In genomic region chr10:114402871-114403544, GRCh38 we compare ENCODE assay signal across 8 cellular contexts. TPM values are rescaled to one million over a fixed set of nuclear protein-coding genes. Genes with fewer than 3 reads are reported as not detected.
DNase-seq lines count a peak whose midpoint lies in the region; ATAC-seq and TF ChIP-seq lines count a peak whose summit lies in the region.

No MANE protein-coding gene starts in this region.

- peak overlapping the region; percentile 44 for H3K4me3 ChIP-seq in ectodermal cell (ENCODE audit: insufficient read depth, low read depth, low read length)
- H3K4me3 ChIP-seq in mucosa of rectum (ENCODE audit: low read length in 2 of 2), result peak overlapping the region; percentile 51 to 60
- peak overlapping the region in 3 of 4 donors; percentile 48 to 54 (median 52) for H3K4me3 ChIP-seq in upper lobe of left lung

- no peaks in the 10 kb centered on the region for H3K9me3 Mint-ChIP-seq in activated CD4-positive, alpha-beta memory T cell treated with anti-CD3 and anti-CD28 coated beads for 36 hours
- no peaks in the 10 kb centered on the region for H3K9me3 Mint-ChIP-seq in activated CD4-positive, alpha-beta memory T cell treated with anti-CD3 and anti-CD28 coated beads, Interleukin-2, amount 10 ng/mL, durations not matched to agents 7 days and 5 days

- CTCF ChIA-PET in activated CD4-positive, alpha-beta memory T cell treated with anti-CD3 and anti-CD28 coated beads for 36 hours (lab: Charles Lee), result interaction anchor here (2.1 kb wide), 1 partner anchor 100 kb away, joined by 8 read pairs; no protein-coding TSS in a partner anchor
- CTCF ChIA-PET in activated CD4-positive, alpha-beta memory T cell treated with anti-CD3 and anti-CD28 coated beads, Interleukin-2, amount 10 ng/mL, durations not matched to agents 7 days and 5 days (lab: Charles Lee), result interaction anchor here (1.3 kb wide), 2 partner anchors 10 to 99 kb away, joined by 3 to 9 read pairs; no protein-coding TSS in a partner anchor

- peak overlapping the region; percentile 7 for H3K4me3 Mint-ChIP-seq in activated CD4-positive, alpha-beta memory T cell treated with anti-CD3 and anti-CD28 coated beads for 36 hours
- no peak overlapping the region for H3K4me3 Mint-ChIP-seq in activated CD4-positive, alpha-beta memory T cell treated with anti-CD3 and anti-CD28 coated beads, Interleukin-2, amount 10 ng/mL, durations not matched to agents 7 days and 5 days

- peaks cover 63% of the 10 kb centered on the region for H3K27me3 Mint-ChIP-seq in activated CD4-positive, alpha-beta memory T cell treated with anti-CD3 and anti-CD28 coated beads for 36 hours
- peaks cover 77% of the 10 kb centered on the region for H3K27me3 Mint-ChIP-seq in activated CD4-positive, alpha-beta memory T cell treated with anti-CD3 and anti-CD28 coated beads, Interleukin-2, amount 10 ng/mL, durations not matched to agents 7 days and 5 days

- intact Hi-C loops in activated CD4-positive, alpha-beta memory T cell treated with anti-CD3 and anti-CD28 coated beads for 36 hours (cut with micrococcal nuclease), result loop anchor here (5.0 kb wide), 1 partner anchor 101 kb away; no protein-coding TSS in a partner anchor

- no peak overlapping the region for H3K27ac Mint-ChIP-seq in activated CD4-positive, alpha-beta memory T cell treated with anti-CD3 and anti-CD28 coated beads for 36 hours
- no peak overlapping the region for H3K27ac Mint-ChIP-seq in activated CD4-positive, alpha-beta memory T cell treated with anti-CD3 and anti-CD28 coated beads, Interleukin-2, amount 10 ng/mL, durations not matched to agents 7 days and 5 days

- no peaks in the 10 kb centered on the region for H3K36me3 Mint-ChIP-seq in activated CD4-positive, alpha-beta memory T cell treated with anti-CD3 and anti-CD28 coated beads for 36 hours
- H3K36me3 Mint-ChIP-seq in activated CD4-positive, alpha-beta memory T cell treated with anti-CD3 and anti-CD28 coated beads, Interleukin-2, amount 10 ng/mL, durations not matched to agents 7 days and 5 days (ENCODE audit: low read depth), result no peaks in the 10 kb centered on the region

- no peak for TF ChIP-seq POLR2A in upper lobe of left lung (IDR thresholded peaks at IDR 0.05)

- ATAC-seq in upper lobe of left lung (ENCODE audit: low FRiP score in 2 of 2), result no peak
- no peak for ATAC-seq in GM21717 (IDR thresholded peaks at IDR 0.05; ENCODE audit: unreplicated experiment)

- H3K9me3 ChIP-seq in ectodermal cell (ENCODE audit: control insufficient read depth, low read length) (no peaks in the 10 kb centered on the region), mucosa of rectum (ENCODE audit: control insufficient read depth in 2 of 2, low read length in 2 of 2) (no peaks in the 10 kb centered on the region), upper lobe of left lung (no peaks in the 10 kb centered on the region)

- H3K36me3 ChIP-seq in ectodermal cell (ENCODE audit: control insufficient read depth, insufficient read depth, low read length) (no peaks in the 10 kb centered on the region), mucosa of rectum (ENCODE audit: control insufficient read depth in 2 of 2, insufficient read depth in 2 of 2, low read length in 2 of 2) (peaks cover 0 to 4% of the 10 kb centered on the region in 2 donors), upper lobe of left lung (no peaks in the 10 kb centered on the region)

- POLR2A ChIA-PET in activated CD4-positive, alpha-beta memory T cell treated with anti-CD3 and anti-CD28 coated beads for 36 hours (lab: Charles Lee), result no interaction called here
- POLR2A ChIA-PET in activated CD4-positive, alpha-beta memory T cell treated with anti-CD3 and anti-CD28 coated beads, Interleukin-2, amount 10 ng/mL, durations not matched to agents 7 days and 5 days (lab: Charles Lee), result no interaction called here

- TF ChIP-seq CTCF in upper lobe of left lung (IDR thresholded peaks at IDR 0.05), result no peak

- peaks cover 12% of the 10 kb centered on the region for H3K4me1 Mint-ChIP-seq in activated CD4-positive, alpha-beta memory T cell treated with anti-CD3 and anti-CD28 coated beads for 36 hours (ENCODE audit: low read depth)
- H3K4me1 Mint-ChIP-seq in activated CD4-positive, alpha-beta memory T cell treated with anti-CD3 and anti-CD28 coated beads, Interleukin-2, amount 10 ng/mL, durations not matched to agents 7 days and 5 days, result peaks cover 7% of the 10 kb centered on the region

- H3K27me3 ChIP-seq in ectodermal cell (ENCODE audit: control insufficient read depth, insufficient read depth, low read length, poor library complexity, severe bottlenecking) (peaks cover 55% of the 10 kb centered on the region), mucosa of rectum (ENCODE audit: control insufficient read depth in 2 of 2, insufficient read depth in 2 of 2, low read length in 2 of 2) (peaks cover 0 to 3% of the 10 kb centered on the region in 2 donors), upper lobe of left lung (peaks cover 0 to 24% (median 13%) of the 10 kb centered on the region in 4 donors)

- peaks cover 15% of the 10 kb centered on the region for H3K4me1 ChIP-seq in ectodermal cell (ENCODE audit: control insufficient read depth, insufficient read depth, low read length)
- peaks cover 7 to 11% of the 10 kb centered on the region in 2 donors for H3K4me1 ChIP-seq in mucosa of rectum (ENCODE audit: control insufficient read depth in 2 of 2, insufficient read depth in 2 of 2, low read length in 2 of 2)
- H3K4me1 ChIP-seq in upper lobe of left lung, result peaks cover 13 to 24% (median 18%) of the 10 kb centered on the region in 4 donors

- 11 to 12% methylated on average over 17 of the region's 17 CpGs for WGBS in ectodermal cell, 2 experiments
- WGBS in upper lobe of left lung, 2 donors, result 30 to 32% methylated on average over 17 of the region's 17 CpGs

- H3K27ac ChIP-seq in ectodermal cell (ENCODE audit: insufficient read depth, low read depth, low read length, poor library complexity, severe bottlenecking) (no peak overlapping the region), mucosa of rectum (ENCODE audit: low read depth in 2 of 2, low read length in 2 of 2) (peak overlapping the region; percentile 70 to 85), upper lobe of left lung (peak overlapping the region in 1 of 4 donors; percentile 64)

- TF ChIP-seq EP300 in upper lobe of left lung (IDR thresholded peaks at IDR 0.05), result no peak

- H3K9ac ChIP-seq in mucosa of rectum (ENCODE audit: low read depth in 1 of 2, low read length in 2 of 2), result peak overlapping the region; percentile 37 to 65

- DNase-seq in activated CD4-positive, alpha-beta memory T cell treated with anti-CD3 and anti-CD28 coated beads for 36 hours, result no peak
- DNase-seq in activated CD4-positive, alpha-beta memory T cell treated with anti-CD3 and anti-CD28 coated beads, Interleukin-2, amount 10 ng/mL, durations not matched to agents 7 days and 5 days, result no peak
- DNase-seq in upper lobe of left lung (no peak), mesenteric fat pad (ENCODE audit: low spot score) (no peak), ecto neural progenitor cell (ENCODE audit: low spot score) (no peak)

RNA-seq across cellular contexts. Expression of gene AFAP1L2, which starts 1.3 kb away (rescaled TPM):
- total RNA-seq in activated CD4-positive, alpha-beta memory T cell treated with anti-CD3 and anti-CD28 coated beads for 36 hours, result 1 to 10 TPM; 1.1 to 1.2 TPM
- 1 to 10 TPM; 1.5 to 1.9 TPM for total RNA-seq in activated CD4-positive, alpha-beta memory T cell treated with anti-CD3 and anti-CD28 coated beads, Interleukin-2, amount 10 ng/mL, durations not matched to agents 7 days and 5 days
- polyA plus RNA-seq in ectodermal cell (2013, experiment 1 of 4), result 12.5 TPM
- 14.3 TPM for polyA plus RNA-seq in ectodermal cell (2013, experiment 2 of 4)
- 12.3 TPM for polyA plus RNA-seq in ectodermal cell (2013, experiment 3 of 4)
- 12.6 TPM for polyA plus RNA-seq in ectodermal cell (2013, experiment 4 of 4)
- total RNA-seq in upper lobe of left lung, result 1 to 10 TPM; 2.3 to 9.6 (median 3.4) TPM
- 3.9 TPM for total RNA-seq in mesenteric fat pad
